In the genomic region with DNA sequence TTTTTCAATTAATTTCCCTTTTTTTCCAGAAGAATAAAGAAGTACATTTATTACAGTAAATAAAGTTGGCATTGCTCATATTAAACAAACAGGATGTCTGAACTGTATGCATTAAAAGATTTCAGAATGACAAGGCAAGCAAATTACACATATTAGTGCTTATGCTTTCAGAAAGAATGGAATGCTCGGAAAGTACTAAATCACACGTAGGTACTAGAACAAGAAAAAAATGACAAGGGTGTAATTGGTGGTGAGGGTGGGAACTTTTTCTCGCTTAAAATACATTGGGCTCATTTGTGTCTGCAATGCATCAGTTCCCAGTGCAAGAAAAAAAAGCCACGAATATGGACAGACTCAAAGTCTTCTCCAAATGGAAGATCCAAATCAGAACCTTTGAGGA, we compare ENCODE assay signal across 9 cellular contexts. TPM values are rescaled to one million over a fixed set of nuclear protein-coding genes. Genes with fewer than 3 reads are reported as not detected.
DNase-seq lines count a peak whose midpoint lies in the region; ATAC-seq, FAIRE-seq and TF ChIP-seq lines count a peak whose summit lies in the region.
"Had no signal": no experiment of that assay in that cellular context is flagged by ENCODE, and none has a peak within 500 bp of the region (broad histone marks: within the 10 kb centered on the region; RNA-seq: fewer than 3 reads in every experiment).

No MANE protein-coding gene starts in this region.

- no peak for TF ChIP-seq CTCF in choroid plexus epithelial cell (conservative IDR thresholded peaks at IDR 0.05; ENCODE audit: low read depth, low read length)
- TF ChIP-seq CTCF in thoracic aorta (IDR thresholded peaks at IDR 0.05): no peak

- H3K27ac ChIP-seq in thoracic aorta: peak overlapping the region; percentile 26 to 60

- no peaks in the 10 kb centered on the region for H3K9me3 ChIP-seq in thoracic aorta

- ATAC-seq in HG03432 (IDR thresholded peaks at IDR 0.05; ENCODE audit: unreplicated experiment) (peak; percentile 5), thoracic aorta (ENCODE audit: insufficient number of reproducible peaks, low FRiP score, low read depth) (no peak)

- H3K4me3 Mint-ChIP-seq in activated CD4-positive, alpha-beta T cell treated with anti-CD3 and anti-CD28 coated beads, Interleukin-2, amount 10 ng/mL, durations not matched to agents 24 days and 14 days: peak overlapping the region; percentile 70

- no peak for FAIRE-seq in GM12891 (lab: Jason Lieb, UNC)
- FAIRE-seq: K562 had no signal

- H3K27ac Mint-ChIP-seq in activated CD4-positive, alpha-beta T cell treated with anti-CD3 and anti-CD28 coated beads, Interleukin-2, amount 10 ng/mL, durations not matched to agents 24 days and 14 days: peak overlapping the region; percentile 95

- intact Hi-C loops in activated CD4-positive, alpha-beta T cell treated with anti-CD3 and anti-CD28 coated beads, Interleukin-2, amount 10 ng/mL, durations not matched to agents 24 days and 14 days (cut with micrococcal nuclease): loop anchor here (1.0 to 5.0 kb wide), 10 partner anchors 9 to 910 kb away; partner anchors contain the start of gene HIF1A

- peaks cover 64% of the 10 kb centered on the region for H3K4me1 Mint-ChIP-seq in activated CD4-positive, alpha-beta T cell treated with anti-CD3 and anti-CD28 coated beads, Interleukin-2, amount 10 ng/mL, durations not matched to agents 24 days and 14 days

- no peaks in the 10 kb centered on the region for H3K27me3 ChIP-seq in thoracic aorta (replicated peaks; ENCODE audit: insufficient read depth)

- no peaks in the 10 kb centered on the region for H3K27me3 Mint-ChIP-seq in activated CD4-positive, alpha-beta T cell treated with anti-CD3 and anti-CD28 coated beads, Interleukin-2, amount 10 ng/mL, durations not matched to agents 24 days and 14 days

- H3K4me3 ChIP-seq in choroid plexus epithelial cell (ENCODE audit: low read depth, low read length) (no peak overlapping the region), thoracic aorta (peak overlapping the region; percentile 15)
- H3K4me3 ChIP-seq: K562 had no signal

- no peak for DNase-seq in activated CD4-positive, alpha-beta T cell treated with anti-CD3 and anti-CD28 coated beads, Interleukin-2, amount 10 ng/mL, durations not matched to agents 24 days and 14 days
- DNase-seq in activated CD4-positive, alpha-beta T cell treated with anti-CD3 and anti-CD28 coated beads, Interleukin-2, amount 50 U/mL, for 1 hour: no peak
- peak; percentile 55 for DNase-seq in choroid plexus epithelial cell (ENCODE audit: low read depth)
- DNase-seq in thoracic aorta (ENCODE audit: low spot score): no peak
- no peak for DNase-seq in DMS114 treated with DMSO at 0.1 percent for 48 hours (lab: John Stamatoyannopoulos, UW; ENCODE audit: unreplicated experiment)
- no peak for DNase-seq in NCI-H2227 (lab: John Stamatoyannopoulos, UW; ENCODE audit: unreplicated experiment)
- no peak for DNase-seq in GM12891 (ENCODE audit: insufficient read length, low spot score)

- H3K9me3 Mint-ChIP-seq in activated CD4-positive, alpha-beta T cell treated with anti-CD3 and anti-CD28 coated beads, Interleukin-2, amount 10 ng/mL, durations not matched to agents 24 days and 14 days: peaks cover 3% of the 10 kb centered on the region

- H3K36me3 Mint-ChIP-seq in activated CD4-positive, alpha-beta T cell treated with anti-CD3 and anti-CD28 coated beads, Interleukin-2, amount 10 ng/mL, durations not matched to agents 24 days and 14 days (ENCODE audit: low read depth): peaks cover 7% of the 10 kb centered on the region

- H3K4me1 ChIP-seq in thoracic aorta (ENCODE audit: control insufficient read depth in 1 of 2, low read depth in 2 of 2): peaks cover 22 to 28% of the 10 kb centered on the region in 2 donors

- TF ChIP-seq POLR2A in GM12891 (IDR thresholded peaks at IDR 0.05; ENCODE audit: low read depth, low read length): no peak

- no peaks in the 10 kb centered on the region for H3K36me3 ChIP-seq in thoracic aorta

TF ChIP-seq in GM12891, 5 proteins besides CTCF, POLR2A, EP300 and RAD21:
- TF ChIP-seq POLR2AphosphoS5 (IDR thresholded peaks at IDR 0.05; ENCODE audit: low read depth, low read length) (no peak), PAX5 (IDR thresholded peaks at IDR 0.05; ENCODE audit: insufficient read depth, low read length, severe bottlenecking) (no peak), POU2F2 (IDR thresholded peaks at IDR 0.05; ENCODE audit: low read depth, low read length) (no peak), TAF1 (IDR thresholded peaks at IDR 0.05; ENCODE audit: low read depth, low read length) (no peak), SPI1 (IDR thresholded peaks at IDR 0.05; ENCODE audit: low read depth, low read length) (no peak)

RNA-seq across cellular contexts. Expression of gene HIF1A, which starts 33.3 kb away (rescaled TPM):
- total RNA-seq in activated CD4-positive, alpha-beta T cell treated with anti-CD3 and anti-CD28 coated beads, Interleukin-2, amount 10 ng/mL, durations not matched to agents 24 days and 14 days: 175 and 181 TPM in 2 replicates
- 100 to 1,000 TPM; 114 to 305 TPM for total RNA-seq in thoracic aorta
- polyA plus RNA-seq in GM12891 (2012; ENCODE audit: low read depth, missing spikeins): 28.8 TPM
